13 cellular contexts compared by ENCODE assay signal in genomic region chr20:51378171-51378928, GRCh38.
DNase-seq lines count a peak whose midpoint lies in the region; ATAC-seq, FAIRE-seq and TF ChIP-seq lines count a peak whose summit lies in the region.
"Had no signal": no experiment of that assay in that cellular context is flagged by ENCODE, and none has a peak within 500 bp of the region (broad histone marks: within the 10 kb centered on the region; RNA-seq: fewer than 3 reads in every experiment).

No MANE protein-coding gene starts in this region.

- TF ChIP-seq EP300 in HepG2 (IDR thresholded peaks at IDR 0.05; ENCODE audit: low read depth in 2 of 2, low read length in 2 of 2) (no peak), HepG2 (CRISPR knock-in tag; IDR thresholded peaks at IDR 0.05; ENCODE audit: borderline replicate concordance) (no peak), tibial nerve (IDR thresholded peaks at IDR 0.05) (no peak)

- H3K27ac Mint-ChIP-seq in Caco-2 (ENCODE audit: unreplicated experiment) = peak overlapping the region; percentile 0
- peak overlapping the region; percentile 16 for H3K27ac Mint-ChIP-seq in activated CD8-positive, alpha-beta T cell treated with anti-CD3 and anti-CD28 coated beads for 36 hours
- peak overlapping the region in 1 of 10 donors; percentile 1 for H3K27ac Mint-ChIP-seq in naive thymus-derived CD8-positive, alpha-beta T cell
- H3K27ac Mint-ChIP-seq: activated B cell treated with CpG ODN at 0.5 μM for 24 hours, mesothelial cell of epicardium had no signal

- DNase-seq in Caco-2 = peak in 1 of 2 experiments; percentile 45
- peak; percentile 27 for DNase-seq in HT-29 (ENCODE audit: low spot score)
- peak; percentile 30 for DNase-seq in activated CD8-positive, alpha-beta T cell treated with anti-CD3 and anti-CD28 coated beads for 36 hours
- DNase-seq in HepG2 (ENCODE audit: low spot score) = no peak
- DNase-seq in activated effector memory CD4-positive, alpha-beta T cell treated with Interleukin-2 at 50 U/mL for 16 hours = no peak
- DNase-seq in HK-2 (ENCODE audit: unreplicated experiment) = no peak
- no peak for DNase-seq in naive thymus-derived CD8-positive, alpha-beta T cell
- DNase-seq in tibial nerve (ENCODE audit: low spot score in 2 of 2) = no peak
- DNase-seq: activated B cell treated with CpG ODN at 0.5 μM for 24 hours, NCI-H748 treated with DMSO at 0.1 percent for 48 hours, stomach had no signal

- H3K4me2 ChIP-seq in HepG2 (ENCODE audit: low read depth, low read length) = no peak overlapping the region

- H3K36me3 Mint-ChIP-seq in Caco-2 (ENCODE audit: insufficient read depth, unreplicated experiment) = no peaks in the 10 kb centered on the region
- peaks cover 3% of the 10 kb centered on the region for H3K36me3 Mint-ChIP-seq in activated CD8-positive, alpha-beta T cell treated with anti-CD3 and anti-CD28 coated beads for 36 hours (ENCODE audit: low read depth)
- H3K36me3 Mint-ChIP-seq in naive thymus-derived CD8-positive, alpha-beta T cell = peaks cover 0 to 5% (median 2%) of the 10 kb centered on the region in 3 donors
- H3K36me3 Mint-ChIP-seq: mesothelial cell of epicardium had no signal

- POLR2A ChIA-PET in Caco-2 (lab: Charles Lee) = no interaction called here
- POLR2A ChIA-PET in activated CD8-positive, alpha-beta T cell treated with anti-CD3 and anti-CD28 coated beads for 36 hours (lab: Charles Lee) = no interaction called here
- POLR2A ChIA-PET in HepG2 (lab: Yijun Ruan, JAX) = no interaction called here
- POLR2A ChIA-PET in naive thymus-derived CD8-positive, alpha-beta T cell (lab: Charles Lee) = no interaction called here

- H3K4me1 ChIP-seq in Caco-2 (peaks cover 14% of the 10 kb centered on the region), HepG2 (ENCODE audit: insufficient read depth, low read length) (no peaks in the 10 kb centered on the region), tibial nerve (peaks cover 0 to 13% (median 0%) of the 10 kb centered on the region in 4 donors)

- H3K27me3 Mint-ChIP-seq in Caco-2 (ENCODE audit: insufficient read depth, unreplicated experiment) = no peaks in the 10 kb centered on the region
- H3K27me3 Mint-ChIP-seq in activated CD8-positive, alpha-beta T cell treated with anti-CD3 and anti-CD28 coated beads for 36 hours = no peaks in the 10 kb centered on the region
- no peaks in the 10 kb centered on the region for H3K27me3 Mint-ChIP-seq in naive thymus-derived CD8-positive, alpha-beta T cell
- H3K27me3 Mint-ChIP-seq: activated B cell treated with CpG ODN at 0.5 μM for 24 hours had no signal

- no peaks in the 10 kb centered on the region for H4K20me1 ChIP-seq in HepG2 (ENCODE audit: insufficient read depth, low read length)

- in situ Hi-C loops in HepG2 (cut with HindIII; ENCODE audit: extremely low pct_ligation_motif_present, low pct_unique_long_range_greater_than_20kb) = no loop called here

- TF ChIP-seq POLR2A in HepG2 (IDR thresholded peaks at IDR 0.05; ENCODE audit: insufficient read depth in 1 of 2, low read depth in 2 of 2, low read length in 2 of 2) (no peak), tibial nerve (IDR thresholded peaks at IDR 0.05) (no peak)

- ATAC-seq in activated CD8-positive, alpha-beta T cell treated with anti-CD3 and anti-CD28 coated beads for 36 hours = peak; percentile 42
- peak; percentile 37; the same call in 2 of the 3 replicates for ATAC-seq in HepG2
- ATAC-seq in naive thymus-derived CD8-positive, alpha-beta T cell = no peak
- ATAC-seq: gastroesophageal sphincter had no signal

- H2AFZ ChIP-seq in HepG2 (ENCODE audit: low read length) = no peak overlapping the region

- peak; percentile 60 for FAIRE-seq in HepG2 (lab: Jason Lieb, UNC)

- intact Hi-C loops in Caco-2 (cut with micrococcal nuclease; ENCODE audit: unreplicated experiment) = no loop called here
- intact Hi-C loops in activated CD8-positive, alpha-beta T cell treated with anti-CD3 and anti-CD28 coated beads for 36 hours (cut with micrococcal nuclease) = no loop called here
- intact Hi-C loops in HepG2 (cut with micrococcal nuclease; ENCODE audit: unreplicated experiment) = no loop called here

- CTCF ChIA-PET in Caco-2 (lab: Charles Lee) = no interaction called here
- CTCF ChIA-PET in activated CD8-positive, alpha-beta T cell treated with anti-CD3 and anti-CD28 coated beads for 36 hours (lab: Charles Lee) = interaction anchor here (1.0 to 3.7 kb wide), 4 partner anchors 12 to 245 kb away, joined by 3 to 25 read pairs (median 4); no protein-coding TSS in a partner anchor
- CTCF ChIA-PET in HepG2 (lab: Yijun Ruan, JAX; ENCODE audit: low intra/inter-chr PET ratio, low total read pairs) = interaction anchor here (1.7 kb wide), 1 partner anchor 217 kb away, joined by 5 read pairs; no protein-coding TSS in a partner anchor

- BruUV-seq in Caco-2 (replicated peaks; lab: Mats Ljungman, UMichigan) = no TSS peak
- no TSS peak for BruUV-seq in HepG2 (replicated peaks; lab: Mats Ljungman, UMichigan)

- H3K36me3 ChIP-seq in Caco-2 (ENCODE audit: control insufficient read depth, insufficient read depth, low read length) (no peaks in the 10 kb centered on the region), HepG2 (replicated peaks in 1 of 2; ENCODE audit: control insufficient read depth in 1 of 2, insufficient read depth in 2 of 2, low read length in 2 of 2) (no peaks in the 10 kb centered on the region), tibial nerve (no peaks in the 10 kb centered on the region)
- H3K36me3 ChIP-seq: gastroesophageal sphincter, stomach had no signal

- H3K27ac ChIP-seq in HepG2 (ENCODE audit: extremely low read length, insufficient read depth, low read length) (no peak overlapping the region), tibial nerve (no peak overlapping the region)
- H3K27ac ChIP-seq: gastroesophageal sphincter, stomach had no signal

- no peak overlapping the region for H3K9ac ChIP-seq in HepG2 (ENCODE audit: insufficient read depth, low read depth, low read length)

- H3K4me1 Mint-ChIP-seq in Caco-2 (ENCODE audit: low read depth, unreplicated experiment) = peaks cover 30% of the 10 kb centered on the region
- no peaks in the 10 kb centered on the region for H3K4me1 Mint-ChIP-seq in activated CD8-positive, alpha-beta T cell treated with anti-CD3 and anti-CD28 coated beads for 36 hours (ENCODE audit: low read depth)
- peaks cover 0 to 5% (median 4%) of the 10 kb centered on the region in 4 donors for H3K4me1 Mint-ChIP-seq in naive thymus-derived CD8-positive, alpha-beta T cell

- no peak overlapping the region for H3K4me3 ChIP-seq in Caco-2 (ENCODE audit: low read depth, low read length)
- H3K4me3 ChIP-seq in HepG2 (replicated peaks in 1 of 3; ENCODE audit: insufficient read depth in 1 of 3, low read depth in 2 of 3, low read length in 3 of 3) = no peak overlapping the region
- no peak overlapping the region for H3K4me3 ChIP-seq in tibial nerve
- H3K4me3 ChIP-seq: gastroesophageal sphincter, stomach had no signal

- H3K4me3 Mint-ChIP-seq in Caco-2 (ENCODE audit: unreplicated experiment) = no peak overlapping the region
- H3K4me3 Mint-ChIP-seq in activated CD8-positive, alpha-beta T cell treated with anti-CD3 and anti-CD28 coated beads for 36 hours = no peak overlapping the region
- H3K4me3 Mint-ChIP-seq in naive thymus-derived CD8-positive, alpha-beta T cell = peak overlapping the region in 1 of 10 donors; percentile 39
- H3K4me3 Mint-ChIP-seq: activated B cell treated with CpG ODN at 0.5 μM for 24 hours, mesothelial cell of epicardium had no signal

- no peaks in the 10 kb centered on the region for H3K9me3 Mint-ChIP-seq in Caco-2 (ENCODE audit: unreplicated experiment)
- H3K9me3 Mint-ChIP-seq in activated CD8-positive, alpha-beta T cell treated with anti-CD3 and anti-CD28 coated beads for 36 hours = no peaks in the 10 kb centered on the region
- no peaks in the 10 kb centered on the region for H3K9me3 Mint-ChIP-seq in naive thymus-derived CD8-positive, alpha-beta T cell
- H3K9me3 Mint-ChIP-seq: mesothelial cell of epicardium had no signal

- no peaks in the 10 kb centered on the region for H3K27me3 ChIP-seq in Caco-2 (replicated peaks; ENCODE audit: control insufficient read depth, insufficient read depth, low read length)
- H3K27me3 ChIP-seq in HepG2 (ENCODE audit: control insufficient read depth in 1 of 2, insufficient read depth in 2 of 2, low read length in 2 of 2) = peaks cover 0 to 7% of the 10 kb centered on the region in 2 experiments; a peak in 1 of 5 replicates
- no peaks in the 10 kb centered on the region for H3K27me3 ChIP-seq in tibial nerve
- H3K27me3 ChIP-seq: gastroesophageal sphincter, stomach had no signal

- H3K9me3 ChIP-seq in Caco-2 = no peaks in the 10 kb centered on the region
- H3K9me3 ChIP-seq in HepG2 (ENCODE audit: low read length) = no peaks in the 10 kb centered on the region
- no peaks in the 10 kb centered on the region for H3K9me3 ChIP-seq in tibial nerve
- H3K9me3 ChIP-seq: gastroesophageal sphincter, stomach had no signal

- whole genome bisulfite sequencing in HepG2 (ENCODE audit: low lambda C conversion rate) = 69% methylated on average over 19 of the region's 19 CpGs
- WGBS in tibial nerve, 2 donors = 89 to 91% methylated on average over 19 of the region's 19 CpGs

- peak; percentile 69 for TF ChIP-seq RAD21 in HepG2 (CRISPR knock-in tag; IDR thresholded peaks at IDR 0.05)

- no peaks in the 10 kb centered on the region for H3K79me2 ChIP-seq in HepG2 (ENCODE audit: insufficient read depth, low read length)

- TF ChIP-seq CTCF in Caco-2 (IDR thresholded peaks at IDR 0.05; ENCODE audit: insufficient read depth in 1 of 2, low read depth in 1 of 2, low read length in 1 of 2, severe bottlenecking in 1 of 2, unreplicated experiment in 1 of 2) (peak in 1 of 2 experiments; percentile 39), HepG2 (CRISPR knock-in tag; IDR thresholded peaks at IDR 0.05) (peak; percentile 84), tibial nerve (IDR thresholded peaks at IDR 0.05) (no peak)
- TF ChIP-seq CTCF in activated CD8-positive, alpha-beta T cell treated with anti-CD3 and anti-CD28 coated beads for 36 hours (IDR thresholded peaks at IDR 0.05) = peak; percentile 25

TF ChIP-seq in HepG2, 621 proteins besides CTCF, POLR2A, EP300 and RAD21 (continues in another document):
- TF ChIP-seq SMC3 (IDR thresholded peaks at IDR 0.05; ENCODE audit: low read length) = peak; percentile 47; the same call in 1 of the 2 replicates
- TF ChIP-seq AKAP8 (CRISPR knock-in tag; IDR thresholded peaks at IDR 0.05) = no peak
- TF ChIP-seq ZBTB20 (CRISPR knock-in tag; IDR thresholded peaks at IDR 0.05; ENCODE audit: borderline replicate concordance, low read depth) = no peak
- no peak for TF ChIP-seq KDM6A (CRISPR knock-in tag; IDR thresholded peaks at IDR 0.05; ENCODE audit: low read depth)

Comparison
In these comparisons a context has a peak if more than half of its experiments do, and no peak if none do; other contexts are left out.
1. DNase-seq: peak in HT-29 (single experiment) and activated CD8-positive, alpha-beta T cell treated with anti-CD3 and anti-CD28 coated beads for 36 hours (single experiment); none in HepG2 (single experiment), activated effector memory CD4-positive, alpha-beta T cell treated with Interleukin-2 at 50 U/mL for 16 hours (single experiment), HK-2 (single experiment), naive thymus-derived CD8-positive, alpha-beta T cell (0 of 10) and tibial nerve (0 of 2).
2. CTCF ChIP-seq: peak in activated CD8-positive, alpha-beta T cell treated with anti-CD3 and anti-CD28 coated beads for 36 hours (single experiment) and HepG2 (single experiment); none in tibial nerve (0 of 5).
3. ATAC-seq: peak in activated CD8-positive, alpha-beta T cell treated with anti-CD3 and anti-CD28 coated beads for 36 hours (single experiment) and HepG2 (single experiment); none in naive thymus-derived CD8-positive, alpha-beta T cell (0 of 2).